Comparison of ENCODE assay signal across 27 cellular contexts in genomic region chr3:38721207-38721772, GRCh38.
"Had no signal": no experiment of that assay in that cellular context is flagged by ENCODE, and none has a peak within 500 bp of the region (broad histone marks: within the 10 kb centered on the region; RNA-seq: fewer than 3 reads in every experiment).

No MANE protein-coding gene starts in this region.

- H3K36me3 ChIP-seq: breast epithelium, esophagus squamous epithelium, heart right ventricle, thoracic aorta had no signal

- H3K4me1 Mint-ChIP-seq: activated CD4-positive, alpha-beta T cell treated with anti-CD3 and anti-CD28 coated beads for 36 hours; activated CD8-positive, alpha-beta memory T cell treated with anti-CD3 and anti-CD28 coated beads, Interleukin-2, amount 10 ng/mL, durations not matched to agents 7 days and 5 days; activated naive CD4-positive, alpha-beta T cell treated with anti-CD3 and anti-CD28 coated beads, Interleukin-2, amount 50 U/mL, for 24 hours; activated naive CD8-positive, alpha-beta T cell treated with anti-CD3 and anti-CD28 coated beads, Interleukin-2, amount 50 U/mL, for 24 hours; central memory CD8-positive, alpha-beta T cell had no signal

- H3K27ac Mint-ChIP-seq: activated CD4-positive, alpha-beta T cell treated with anti-CD3 and anti-CD28 coated beads for 36 hours; activated CD8-positive, alpha-beta memory T cell treated with anti-CD3 and anti-CD28 coated beads, Interleukin-2, amount 10 ng/mL, durations not matched to agents 7 days and 5 days; activated CD8-positive, alpha-beta T cell treated with anti-CD3 and anti-CD28 coated beads, Interleukin-2, amount 10 ng/mL, durations not matched to agents 7 days and 5 days; activated naive CD4-positive, alpha-beta T cell treated with anti-CD3 and anti-CD28 coated beads, Interleukin-2, amount 50 U/mL, for 24 hours; activated naive CD8-positive, alpha-beta T cell treated with anti-CD3 and anti-CD28 coated beads, Interleukin-2, amount 50 U/mL, for 24 hours; activated T-helper 2 cell treated with anti-CD3 and anti-CD28 coated beads, Interferon-gamma antibody, Interleukin-2, Interleukin-4, amounts not matched to agents 10 μg/mL and 5 μg/mL and 100 μg/mL, durations not matched to agents 14 hours and 24 hours and 36 hours; dendritic cell treated with granulocyte-macrophage colony-stimulating factor and Interleukin-4, amounts not matched to agents 40 ng/mL and 50 ng/mL, for 4 days; nephron had no signal

- DNase-seq: activated CD4-positive, alpha-beta T cell treated with anti-CD3 and anti-CD28 coated beads for 36 hours; activated CD4-positive, CD25-positive, alpha-beta regulatory T cell; activated CD8-positive, alpha-beta memory T cell treated with anti-CD3 and anti-CD28 coated beads, Interleukin-2, amount 10 ng/mL, durations not matched to agents 7 days and 5 days; activated CD8-positive, alpha-beta T cell treated with anti-CD3 and anti-CD28 coated beads, Interleukin-2, amount 10 ng/mL, durations not matched to agents 7 days and 5 days; activated naive CD8-positive, alpha-beta T cell treated with anti-CD3 and anti-CD28 coated beads, Interleukin-2, amount 50 U/mL, for 24 hours; activated T-cell treated with anti-CD3 and anti-CD28 coated beads, Interleukin-2, amount 50 U/mL, for 48 hours; amygdala; esophagus squamous epithelium; foreskin melanocyte; heart right ventricle; left ventricle myocardium superior; mucosa of descending colon; stimulated activated CD4-positive, alpha-beta T cell treated with anti-CD3 and anti-CD28 coated beads, Interleukin-12 subunit alpha, Interleukin-12 subunit beta, amount 100 ng/mL, for 4 hours; stimulated activated CD4-positive, alpha-beta T cell treated with anti-CD3 and anti-CD28 coated beads, Interleukin-4, amount 100 ng/mL, for 1 hour; stimulated activated naive CD8-positive, alpha-beta T cell treated with anti-CD3 and anti-CD28 coated beads, Interleukin-15, Interleukin-2, amounts not matched to agents 100 U/mL and 50 U/mL, for 24 hours; trophoblast cell had no signal

- H3K27me3 ChIP-seq: esophagus squamous epithelium, heart right ventricle had no signal

- H3K36me3 Mint-ChIP-seq: activated CD8-positive, alpha-beta memory T cell treated with anti-CD3 and anti-CD28 coated beads, Interleukin-2, amount 10 ng/mL, durations not matched to agents 7 days and 5 days; activated naive CD4-positive, alpha-beta T cell treated with anti-CD3 and anti-CD28 coated beads, Interleukin-2, amount 50 U/mL, for 24 hours had no signal

- ATAC-seq: activated CD4-positive, alpha-beta T cell treated with anti-CD3 and anti-CD28 coated beads for 36 hours; activated CD8-positive, alpha-beta memory T cell treated with anti-CD3 and anti-CD28 coated beads, Interleukin-2, amount 10 ng/mL, durations not matched to agents 7 days and 5 days; activated CD8-positive, alpha-beta T cell treated with anti-CD3 and anti-CD28 coated beads, Interleukin-2, amount 10 ng/mL, durations not matched to agents 7 days and 5 days; activated naive CD8-positive, alpha-beta T cell treated with anti-CD3 and anti-CD28 coated beads, Interleukin-2, amount 50 U/mL, for 24 hours; heart right ventricle; left ventricle myocardium superior; mucosa of descending colon; sciatic nerve; stimulated activated naive CD8-positive, alpha-beta T cell treated with anti-CD3 and anti-CD28 coated beads, Interleukin-15, Interleukin-2, amounts not matched to agents 100 U/mL and 50 U/mL, for 24 hours had no signal

- H3K4me3 ChIP-seq: breast epithelium, esophagus squamous epithelium, heart right ventricle, mucosa of descending colon, skin epidermis, thoracic aorta had no signal

- H3K27me3 Mint-ChIP-seq: activated CD4-positive, alpha-beta T cell treated with anti-CD3 and anti-CD28 coated beads for 36 hours; dendritic cell treated with granulocyte-macrophage colony-stimulating factor and Interleukin-4, amounts not matched to agents 40 ng/mL and 50 ng/mL, for 4 days had no signal

- FAIRE-seq: islet of Langerhans, urothelium cell line had no signal

- H3K9me3 Mint-ChIP-seq: activated naive CD4-positive, alpha-beta T cell treated with anti-CD3 and anti-CD28 coated beads, Interleukin-2, amount 50 U/mL, for 24 hours; activated naive CD8-positive, alpha-beta T cell treated with anti-CD3 and anti-CD28 coated beads, Interleukin-2, amount 50 U/mL, for 24 hours; activated T-helper 2 cell treated with anti-CD3 and anti-CD28 coated beads, Interferon-gamma antibody, Interleukin-2, Interleukin-4, amounts not matched to agents 10 μg/mL and 5 μg/mL and 100 μg/mL, durations not matched to agents 14 hours and 24 hours and 36 hours; central memory CD8-positive, alpha-beta T cell; dendritic cell treated with granulocyte-macrophage colony-stimulating factor and Interleukin-4, amounts not matched to agents 40 ng/mL and 50 ng/mL, for 4 days; nephron had no signal

- H3K4me3 Mint-ChIP-seq: activated CD4-positive, alpha-beta T cell treated with anti-CD3 and anti-CD28 coated beads for 36 hours; activated CD8-positive, alpha-beta memory T cell treated with anti-CD3 and anti-CD28 coated beads, Interleukin-2, amount 10 ng/mL, durations not matched to agents 7 days and 5 days; activated CD8-positive, alpha-beta T cell treated with anti-CD3 and anti-CD28 coated beads, Interleukin-2, amount 10 ng/mL, durations not matched to agents 7 days and 5 days; activated naive CD4-positive, alpha-beta T cell treated with anti-CD3 and anti-CD28 coated beads, Interleukin-2, amount 50 U/mL, for 24 hours; activated naive CD8-positive, alpha-beta T cell treated with anti-CD3 and anti-CD28 coated beads, Interleukin-2, amount 50 U/mL, for 24 hours; central memory CD8-positive, alpha-beta T cell; dendritic cell treated with granulocyte-macrophage colony-stimulating factor and Interleukin-4, amounts not matched to agents 40 ng/mL and 50 ng/mL, for 4 days; nephron had no signal

- H3K27ac ChIP-seq: breast epithelium, esophagus squamous epithelium, skin epidermis had no signal
